ENCODE assay signal across 11 cellular contexts in the genomic region with DNA sequence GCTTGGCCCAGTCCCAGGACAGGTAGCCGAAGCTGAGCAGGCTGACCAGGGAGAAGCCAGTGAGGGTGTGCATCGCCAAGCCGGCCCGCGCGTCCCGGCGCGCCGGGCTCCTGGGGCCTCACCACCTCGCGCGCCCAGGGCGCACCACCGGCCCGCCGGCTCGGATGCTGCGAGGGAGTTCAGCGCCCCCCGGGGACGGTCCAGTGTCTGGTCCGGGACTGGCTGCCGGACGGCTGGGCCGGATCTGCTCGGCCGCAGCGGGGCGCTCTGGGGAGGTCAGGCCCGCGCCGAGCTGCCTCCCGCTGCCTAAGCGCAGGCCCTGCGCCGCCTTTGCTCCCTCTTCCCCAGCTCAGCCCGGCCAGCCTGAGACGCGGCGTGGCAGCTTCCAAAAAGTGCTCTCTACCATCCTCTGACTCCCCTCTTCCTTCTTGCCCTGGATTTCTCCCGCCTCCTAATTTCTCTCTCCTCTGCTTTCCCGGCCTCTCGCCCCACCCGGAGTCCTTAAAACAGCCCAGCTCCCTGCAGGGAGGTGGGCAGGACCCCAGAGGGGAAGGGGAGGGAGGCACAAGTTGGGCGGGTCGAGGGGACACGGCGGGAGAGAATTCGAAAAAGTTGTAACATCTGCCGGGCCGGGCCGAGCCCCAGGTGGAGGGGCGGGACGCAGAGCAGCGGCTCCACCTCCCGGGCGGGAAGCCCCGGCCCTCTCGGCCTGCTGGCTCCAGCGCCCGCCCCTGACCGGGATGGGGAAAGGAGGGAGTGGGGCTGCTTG. TPM values are rescaled to one million over a fixed set of nuclear protein-coding genes. Genes with fewer than 3 reads are reported as not detected.
DNase-seq lines count a peak whose midpoint lies in the region; ATAC-seq, FAIRE-seq and TF ChIP-seq lines count a peak whose summit lies in the region.
"Had no signal": no experiment of that assay in that cellular context is flagged by ENCODE, and none has a peak within 500 bp of the region (broad histone marks: within the 10 kb centered on the region; RNA-seq: fewer than 3 reads in every experiment).

Gene ARSI (minus strand): TSS at position 605 of the 769 bp plus-strand sequence. CDS start 532 bp downstream, at position 73.

- H3K23ac ChIP-seq in IMR-90 (ENCODE audit: low read depth, low read length) = peak within 1 kb of the TSS; percentile 72

- peak within 1 kb of the TSS; percentile 91 for H2AK5ac ChIP-seq in IMR-90 (ENCODE audit: low read depth, low read length)

- H4K91ac ChIP-seq in IMR-90 (ENCODE audit: insufficient read depth, low read depth, low read length) = peak within 1 kb of the TSS; percentile 83

- TF ChIP-seq RAD21 in A549 (conservative IDR thresholded peaks at IDR 0.05 in 1 of 2, IDR thresholded peaks at IDR 0.05 in 1 of 2) (peak; percentile 28 to 47; a peak in 4 of 5 replicates), IMR-90 (IDR thresholded peaks at IDR 0.05; ENCODE audit: low read length) (peak; percentile 30)

- dilution Hi-C loops in IMR-90 (cut with HindIII; ENCODE audit: low sequenced_read_pairs, unreplicated experiment) = no loop called here

- peaks cover 66% of the 10 kb centered on the region for H3K4me1 ChIP-seq in A549
- peaks cover 45% of the 10 kb centered on the region for H3K4me1 ChIP-seq in IMR-90 (ENCODE audit: control insufficient read depth, insufficient read depth, low read length)
- peaks cover 14 to 95% (median 81%) of the 10 kb centered on the region in 4 donors for H3K4me1 ChIP-seq in esophagus muscularis mucosa

- H3K27me3 ChIP-seq in IMR-90 (ENCODE audit: control insufficient read depth, insufficient read depth, low read length) (no peaks in the 10 kb centered on the region), esophagus muscularis mucosa (peaks cover 0 to 30% (median 0%) of the 10 kb centered on the region in 4 donors)
- H3K27me3 ChIP-seq: thyroid gland had no signal

- H3K4me2 ChIP-seq in A549 (peak within 1 kb of the TSS; percentile 97), IMR-90 (ENCODE audit: low read depth, low read length) (peak within 1 kb of the TSS; percentile 75)

- intact Hi-C loops in IMR-90 (cut with micrococcal nuclease) (loop anchor here (2.0 kb wide), 1 partner anchor 48 kb away; no protein-coding TSS in a partner anchor), esophagus muscularis mucosa (cut with DNase I) (no loop called here)

- peak within 1 kb of the TSS; percentile 93 for H2AFZ ChIP-seq in IMR-90 (replicated peaks; ENCODE audit: low read length, poor library complexity)

- H2BK5ac ChIP-seq in IMR-90 (ENCODE audit: low read depth, low read length, poor library complexity, severe bottlenecking) = peak within 1 kb of the TSS; percentile 45

- H2BK15ac ChIP-seq in IMR-90 (ENCODE audit: low read depth, low read length) = peak within 1 kb of the TSS; percentile 87

- peak within 1 kb of the TSS; percentile 56 to 87 for H4K8ac ChIP-seq in IMR-90 (ENCODE audit: low read depth in 2 of 2, low read length in 2 of 2)

- peak within 1 kb of the TSS; percentile 58 for H3K4me3 ChIP-seq in A549
- peak within 1 kb of the TSS; percentile 38 for H3K4me3 ChIP-seq in IMR-90 (ENCODE audit: insufficient read depth, low read depth, low read length)
- H3K4me3 ChIP-seq in esophagus muscularis mucosa = peak within 1 kb of the TSS; percentile 49 to 59 (median 52)

- DNase-seq in A549 (ENCODE audit: low read depth in 1 of 2, low spot score in 1 of 2) (peak; percentile 62 to 85), IMR-90 (no peak), esophagus muscularis mucosa (ENCODE audit: extremely low spot score) (no peak), mucosa of gallbladder (ENCODE audit: low spot score) (peak; percentile 19), GM19240 (ENCODE audit: insufficient read length, low spot score) (no peak)
- DNase-seq in stimulated activated CD4-positive, alpha-beta T cell treated with anti-CD3 and anti-CD28 coated beads, Interleukin-4, amount 100 ng/mL, for 4 hours = no peak
- DNase-seq: DND-41 had no signal

- peaks cover 4 to 35% of the 10 kb centered on the region in 2 experiments; a peak in 3 of 4 replicates for H3K79me1 ChIP-seq in IMR-90 (ENCODE audit: low read depth in 1 of 2, low read length in 2 of 2)

- H2BK20ac ChIP-seq in IMR-90 (ENCODE audit: low read depth, low read length) = peak within 1 kb of the TSS; percentile 55

- H3K9ac ChIP-seq in IMR-90 (ENCODE audit: low read depth, low read length) = peak within 1 kb of the TSS; percentile 72

- ATAC-seq in A549 = peak; percentile 77 to 91
- ATAC-seq in IMR-90 (ENCODE audit: low read depth) = peak; percentile 68
- no peak for ATAC-seq in HG03175 (IDR thresholded peaks at IDR 0.05; ENCODE audit: unreplicated experiment)
- ATAC-seq in GM21526 (IDR thresholded peaks at IDR 0.05; ENCODE audit: low FRiP score, unreplicated experiment) = no peak

- no peak for FAIRE-seq in A549 (lab: Jason Lieb, UNC)
- FAIRE-seq: TTC549 had no signal

- CTCF ChIA-PET in A549 (lab: Yijun Ruan, JAX) (interaction anchor here (0.7 to 6.9 kb wide), 23 partner anchors 8 to 142 kb away, joined by 3 to 75 read pairs (median 4); no protein-coding TSS in a partner anchor), IMR-90 (lab: Yijun Ruan, JAX) (no interaction called here)

- H3K9me1 ChIP-seq in IMR-90 (ENCODE audit: insufficient read depth, low read length) = peaks cover 37% of the 10 kb centered on the region

- TF ChIP-seq CTCF in A549 (IDR thresholded peaks at IDR 0.05) (peak; percentile 59), IMR-90 (conservative IDR thresholded peaks at IDR 0.05; ENCODE audit: low read depth, low read length) (peak; percentile 53), esophagus muscularis mucosa (IDR thresholded peaks at IDR 0.05) (peak; percentile 22 to 29 (median 23))

- peak within 1 kb of the TSS; percentile 77 for H4K5ac ChIP-seq in IMR-90 (ENCODE audit: low read depth, low read length)

- peaks cover 8% of the 10 kb centered on the region; the same call in 1 of the 2 replicates for H4K20me1 ChIP-seq in IMR-90 (ENCODE audit: insufficient read depth, low read length)

- peaks cover 7% of the 10 kb centered on the region; the same call in 1 of the 2 replicates for H3K36me3 ChIP-seq in IMR-90 (ENCODE audit: control insufficient read depth, insufficient read depth, low read length)
- H3K36me3 ChIP-seq in esophagus muscularis mucosa = peaks cover 0 to 6% (median 2%) of the 10 kb centered on the region in 4 donors
- H3K36me3 ChIP-seq: thyroid gland had no signal

- peak within 1 kb of the TSS; percentile 91 for H3K4ac ChIP-seq in IMR-90 (ENCODE audit: low read depth, low read length)

- H3K9me3 ChIP-seq in A549 (no peaks in the 10 kb centered on the region), IMR-90 (ENCODE audit: control insufficient read depth, insufficient read depth, low read length) (no peaks in the 10 kb centered on the region), esophagus muscularis mucosa (no peaks in the 10 kb centered on the region)
- H3K9me3 ChIP-seq: thyroid gland had no signal

- peak within 1 kb of the TSS; percentile 83 for H2BK120ac ChIP-seq in IMR-90 (ENCODE audit: low read depth, low read length)

- peak within 1 kb of the TSS; percentile 90 for H2AK9ac ChIP-seq in IMR-90 (replicated peaks; ENCODE audit: low read depth, low read length, poor library complexity)

- peak within 1 kb of the TSS; percentile 77 for H3K18ac ChIP-seq in IMR-90 (ENCODE audit: low read depth, low read length)

- H3K56ac ChIP-seq in IMR-90 (ENCODE audit: extremely low read depth, insufficient read depth, low read length) = peak within 1 kb of the TSS; percentile 57; the same call in 1 of the 2 replicates

- no TSS peak for BruUV-seq in IMR-90 (replicated peaks; lab: Mats Ljungman, UMichigan)

- POLR2A ChIA-PET in A549 (lab: Yijun Ruan, JAX) (interaction anchor here (1.1 kb wide), 1 partner anchor 14 kb away, joined by 5 read pairs; no protein-coding TSS in a partner anchor), IMR-90 (lab: Charles Lee; ENCODE audit: unreplicated experiment) (no interaction called here)

- in situ Hi-C loops in IMR-90 (cut with MboI; ENCODE audit: low sequenced_read_pairs) = no loop called here

- H3K27ac ChIP-seq in A549 (peak within 1 kb of the TSS; percentile 87 to 90), IMR-90 (ENCODE audit: insufficient read depth, low read length) (peak within 1 kb of the TSS; percentile 93), esophagus muscularis mucosa (replicated peaks in 1 of 4) (peak within 1 kb of the TSS; percentile 76 to 83 (median 82))
- H3K27ac ChIP-seq: thyroid gland had no signal

- no peak for TF ChIP-seq EP300 in A549 (IDR thresholded peaks at IDR 0.05)
- TF ChIP-seq EP300 in esophagus muscularis mucosa (IDR thresholded peaks at IDR 0.05) = no peak

- WGBS in A549 (ENCODE audit: missing lambda C conversion rate) = 11% methylated on average over 38 of the region's 63 CpGs
- 2% methylated on average over 19 of the region's 63 CpGs; no CpG with 5 or more reads in 1 of the 2 experiments for WGBS in IMR-90 (ENCODE audit: extremely low coverage in 2 of 2, insufficient read length in 1 of 2), 2 experiments
- 8% methylated on average over 28 of the region's 63 CpGs for WGBS in esophagus muscularis mucosa

- TF ChIP-seq POLR2A in A549 (IDR thresholded peaks at IDR 0.05; ENCODE audit: low read length) (no peak), IMR-90 (IDR thresholded peaks at IDR 0.05; ENCODE audit: low read depth, low read length) (no peak), esophagus muscularis mucosa (IDR thresholded peaks at IDR 0.05; ENCODE audit: low read depth) (no peak)

- H3K14ac ChIP-seq in IMR-90 (replicated peaks; ENCODE audit: low read depth, low read length) = peak within 1 kb of the TSS; percentile 78

TF ChIP-seq in A549, 52 proteins besides CTCF, POLR2A, EP300 and RAD21 (continues in another document):
- no peak for TF ChIP-seq RARB (CRISPR knock-in tag; IDR thresholded peaks at IDR 0.05)
- TF ChIP-seq ZC3H11A (IDR thresholded peaks at IDR 0.05) = no peak
- TF ChIP-seq SMC3 (IDR thresholded peaks at IDR 0.05) = peak; percentile 61

TF ChIP-seq in IMR-90, 13 proteins besides CTCF, POLR2A, EP300 and RAD21 (continues in another document):
- TF ChIP-seq RCOR1 (IDR thresholded peaks at IDR 0.05; ENCODE audit: insufficient replicate concordance, low read length) = no peak
- peak; percentile 45; the same call in 1 of the 2 replicates for TF ChIP-seq MAZ (IDR thresholded peaks at IDR 0.05; ENCODE audit: borderline replicate concordance, low read depth, low read length)
- TF ChIP-seq SMC3 (IDR thresholded peaks at IDR 0.05; ENCODE audit: low read depth, low read length) = peak; percentile 20; the same call in 1 of the 2 replicates
- no peak for TF ChIP-seq FOS (IDR thresholded peaks at IDR 0.05; ENCODE audit: low read depth, low read length)

RNA-seq across cellular contexts. Expression of gene ARSI, which starts in this region (rescaled TPM):
- polyA plus RNA-seq in A549 (2011; rRNA removed) = 2.9 and 3.2 TPM in 2 replicates
- polyA plus RNA-seq in A549 (2012; cell fraction: cytosol; rRNA removed) = 10.5 and 13.8 TPM in 2 replicates
- 24.0 and 29.6 TPM in 2 replicates for polyA plus RNA-seq in A549 (2012; cell fraction: nucleus; rRNA removed)
- polyA plus RNA-seq in A549 (2017; fragmentation: RNase III; extraction: RNeasy Plus Mini Kit Qiagen cat#74134 plus additional on column Dnase treatment) = 17.4 to 24.1 TPM (median 22.0 TPM) in 3 replicates
- polyA minus RNA-seq in A549 (2011; rRNA and poly(A)+ RNA removed) = 3.4 and 5.7 TPM in 2 replicates
- 15.0 and 15.2 TPM in 2 replicates for total RNA-seq in IMR-90 (2012; rRNA removed)
- 14.8 and 15.5 TPM in 2 replicates for polyA plus RNA-seq in IMR-90 (2012; rRNA removed)
- polyA plus RNA-seq in IMR-90 (2012; cell fraction: cytosol; rRNA removed) = 10.1 and 22.7 TPM in 2 replicates
- 3.4 and 9.5 TPM in 2 replicates for polyA plus RNA-seq in IMR-90 (2012; cell fraction: nucleus; rRNA removed; ENCODE audit: low replicate concordance)
- 10 to 100 TPM in 3 of 4 donors, 1 to 10 TPM in 1; 5.8 to 20.6 (median 10.1) TPM for total RNA-seq in esophagus muscularis mucosa
- total RNA-seq in mucosa of gallbladder = 2.2 TPM

Comparison
In these comparisons a context has a peak if more than half of its experiments do, and no peak if none do; other contexts are left out.
1. ATAC-seq: peak in A549 (2 of 2) and IMR-90 (single experiment); none in HG03175 (single experiment) and GM21526 (single experiment).
2. DNase-seq: peak in A549 (2 of 2) and mucosa of gallbladder (single experiment); none in IMR-90 (single experiment), esophagus muscularis mucosa (single experiment), GM19240 (single experiment) and stimulated activated CD4-positive, alpha-beta T cell treated with anti-CD3 and anti-CD28 coated beads, Interleukin-4, amount 100 ng/mL, for 4 hours (0 of 2).
3. Peak in every context shown above with its lines, with median percentiles within 50 percentile points of each other: H3K27ac ChIP-seq, H3K4me3 ChIP-seq and CTCF ChIP-seq.